In the genomic region with DNA sequence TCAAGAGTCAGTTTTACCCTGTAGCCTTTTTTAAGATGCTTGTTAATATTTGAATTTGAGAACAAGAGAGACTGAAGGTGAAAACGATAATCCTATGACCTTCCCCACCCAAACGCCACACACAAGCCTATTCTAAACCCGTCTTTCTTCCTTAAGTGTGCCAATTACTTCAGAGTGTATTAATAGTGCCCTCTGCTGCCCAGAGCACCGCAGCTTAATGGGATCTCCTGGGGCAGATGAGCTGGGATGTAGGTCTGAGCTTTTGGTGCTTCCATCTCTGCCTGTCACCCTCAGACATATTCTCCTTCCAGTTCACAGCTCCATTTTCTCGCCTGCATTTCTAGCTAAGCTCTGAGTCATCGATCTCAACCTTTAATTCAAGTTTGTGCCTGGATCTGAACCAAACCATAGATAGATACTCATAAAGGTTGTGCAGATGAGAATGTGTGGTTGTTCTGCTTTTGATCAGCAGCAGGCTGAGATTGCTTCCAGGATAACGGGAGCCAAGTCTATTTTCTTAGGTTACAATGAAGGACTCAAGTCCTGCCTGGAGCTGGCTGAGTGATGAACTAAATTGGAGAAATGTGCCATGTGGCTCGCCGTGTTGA, we compare ENCODE assay signal across 8 cellular contexts. TPM values are rescaled to one million over a fixed set of nuclear protein-coding genes. Genes with fewer than 3 reads are reported as not detected.
DNase-seq lines count a peak whose midpoint lies in the region; ATAC-seq and TF ChIP-seq lines count a peak whose summit lies in the region.

No MANE protein-coding gene starts in this region.

- no peak overlapping the region for H3K27ac ChIP-seq in colonic mucosa

- TF ChIP-seq POLR2A in GM18505 (IDR thresholded peaks at IDR 0.05; ENCODE audit: borderline replicate concordance, extremely low read depth, insufficient read depth, insufficient read length) = no peak

- DNase-seq in EH (ENCODE audit: low read depth) = peak; percentile 24
- peak; percentile 15 for DNase-seq in NCI-H2029 (lab: John Stamatoyannopoulos, UW)
- peak; percentile 27 for DNase-seq in colonic mucosa
- DNase-seq in nucleus accumbens (lab: John Stamatoyannopoulos, UW) = peak in 45 of 56 donors; percentile 1 to 75 (median 20)
- DNase-seq in NCI-H2227 treated with DMSO at 0.1 percent for 48 hours (lab: John Stamatoyannopoulos, UW) = no peak
- DNase-seq in NCI-H446 treated with DMSO at 0.1 percent for 48 hours (lab: John Stamatoyannopoulos, UW) = no peak

- intact Hi-C loops in colonic mucosa (cut with DNase I) = loop anchor here (5.0 kb wide), 1 partner anchor 313 kb away; no protein-coding TSS in a partner anchor

- no peaks in the 10 kb centered on the region for H3K4me1 ChIP-seq in colonic mucosa

- H3K36me3 ChIP-seq in colonic mucosa = no peaks in the 10 kb centered on the region

- H3K9ac ChIP-seq in colonic mucosa (ENCODE audit: low read depth in 2 of 2, low read length in 2 of 2) = no peak overlapping the region

- no peak for TF ChIP-seq CTCF in colonic mucosa (IDR thresholded peaks at IDR 0.05)

- ATAC-seq in GM18505 (IDR thresholded peaks at IDR 0.05; ENCODE audit: unreplicated experiment) (no peak), GM21423 (IDR thresholded peaks at IDR 0.05; ENCODE audit: unreplicated experiment) (no peak)

- H3K4me3 ChIP-seq in colonic mucosa = no peak overlapping the region

- H3K27me3 ChIP-seq in colonic mucosa = no peaks in the 10 kb centered on the region

- H3K9me3 ChIP-seq in colonic mucosa = no peaks in the 10 kb centered on the region

RNA-seq across cellular contexts. Expression of gene CDH13, which starts 46.4 kb away (rescaled TPM):
- 1 to 10 TPM; 2.4 to 6.3 TPM for total RNA-seq in colonic mucosa

Comparison
In these comparisons a context has a peak if more than half of its experiments do, and no peak if none do; other contexts are left out.
1. DNase-seq: peak in EH (single experiment), NCI-H2029 (single experiment), colonic mucosa (single experiment) and nucleus accumbens (45 of 56); none in NCI-H2227 treated with DMSO at 0.1 percent for 48 hours (single experiment) and NCI-H446 treated with DMSO at 0.1 percent for 48 hours (single experiment).